In the genomic region with DNA sequence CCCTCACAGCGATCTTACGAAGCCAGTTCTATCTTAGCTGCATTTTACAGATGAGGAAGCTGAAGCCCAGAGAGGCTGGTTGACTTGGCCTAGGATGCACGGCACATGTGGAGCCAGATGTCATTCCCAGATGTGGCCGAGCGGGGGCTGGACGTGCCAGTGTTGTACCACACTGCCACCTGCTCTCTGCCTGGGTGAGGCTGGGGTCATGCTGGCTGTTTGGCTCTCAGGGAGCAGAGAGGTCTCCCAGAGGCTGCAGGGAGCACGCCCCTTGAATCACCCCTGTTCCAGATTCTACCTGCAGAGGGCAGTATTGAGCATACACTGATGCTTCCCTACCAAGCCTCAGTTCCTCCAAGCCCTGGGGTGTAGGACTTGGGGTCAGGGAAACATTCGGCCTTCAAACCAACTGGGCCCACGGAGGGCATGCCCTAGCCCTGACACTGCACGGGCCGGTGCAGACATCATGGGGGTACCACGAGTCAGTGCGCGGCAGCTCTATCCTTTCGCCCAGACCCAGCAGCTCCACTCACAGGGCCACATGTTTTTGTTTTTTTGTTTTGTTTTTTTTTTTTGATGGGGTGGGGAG, we compare ENCODE assay signal across 8 cellular contexts. TPM values are rescaled to one million over a fixed set of nuclear protein-coding genes. Genes with fewer than 3 reads are reported as not detected.
DNase-seq lines count a peak whose midpoint lies in the region; ATAC-seq, FAIRE-seq and TF ChIP-seq lines count a peak whose summit lies in the region.

No MANE protein-coding gene starts in this region.

- H3K79me2 ChIP-seq in DND-41 (ENCODE audit: insufficient read depth, low read length), result peaks cover 6% of the 10 kb centered on the region
- H3K79me2 ChIP-seq in astrocyte (ENCODE audit: insufficient read depth, low read length), result peaks cover 14% of the 10 kb centered on the region

- H3K4me3 ChIP-seq in DND-41 (ENCODE audit: low read depth in 1 of 2, low read length in 2 of 2) (no peak overlapping the region), astrocyte (ENCODE audit: insufficient read depth, low read depth, low read length) (no peak overlapping the region)

- H3K36me3 Mint-ChIP-seq in T-helper 17 cell (ENCODE audit: low read depth) (no peaks in the 10 kb centered on the region), astrocyte (ENCODE audit: low read depth, unreplicated experiment) (no peaks in the 10 kb centered on the region)

- H3K27me3 ChIP-seq in DND-41 (ENCODE audit: insufficient read depth, low read length, poor library complexity) (no peaks in the 10 kb centered on the region), astrocyte (ENCODE audit: insufficient read depth, low read length) (no peaks in the 10 kb centered on the region)

- DNase-seq in DND-41, result peak; percentile 73
- peak; percentile 83 for DNase-seq in KBM-7
- peak; percentile 33 to 66 (median 40) for DNase-seq in T-helper 17 cell
- no peak for DNase-seq in astrocyte (ENCODE audit: low read depth)
- DNase-seq in iPS DF 19.7 (ENCODE audit: low read depth, low spot score), result peak; percentile 80
- DNase-seq in stimulated activated CD4-positive, alpha-beta T cell treated with anti-CD3 and anti-CD28 coated beads, Interleukin-1b, Interleukin-23, amount 100 ng/mL, for 1 hour (ENCODE audit: low read depth in 2 of 2), result peak; percentile 27 to 51

- H2AFZ ChIP-seq in DND-41 (ENCODE audit: low read depth, low read length), result no peak overlapping the region
- H2AFZ ChIP-seq in astrocyte (ENCODE audit: low read depth, low read length), result no peak overlapping the region

- H3K27me3 Mint-ChIP-seq in T-helper 17 cell (no peaks in the 10 kb centered on the region), astrocyte (ENCODE audit: low read depth, unreplicated experiment) (peaks cover 8% of the 10 kb centered on the region)

- no peak overlapping the region for H3K27ac ChIP-seq in DND-41 (ENCODE audit: low read length)
- no peak overlapping the region for H3K27ac ChIP-seq in astrocyte (ENCODE audit: low read depth, low read length)

- peaks cover 15% of the 10 kb centered on the region for H3K4me1 Mint-ChIP-seq in T-helper 17 cell
- H3K4me1 Mint-ChIP-seq in astrocyte (ENCODE audit: low read depth, unreplicated experiment), result no peaks in the 10 kb centered on the region

- H3K4me2 ChIP-seq in DND-41 (ENCODE audit: insufficient read depth, low read length), result no peak overlapping the region
- H3K4me2 ChIP-seq in astrocyte (ENCODE audit: low read length), result no peak overlapping the region

- in situ Hi-C loops in KBM-7 (cut with MboI; ENCODE audit: low pct_unique_long_range_greater_than_20kb, low sequenced_read_pairs), result no loop called here

- H4K20me1 ChIP-seq in DND-41 (ENCODE audit: insufficient read depth, low read length) (no peaks in the 10 kb centered on the region), astrocyte (ENCODE audit: insufficient read depth, low read length) (no peaks in the 10 kb centered on the region)

- TF ChIP-seq CTCF in DND-41 (IDR thresholded peaks at IDR 0.05; ENCODE audit: borderline replicate concordance, extremely low read depth, low read length, poor library complexity, severe bottlenecking) (peak; percentile 92), astrocyte (IDR thresholded peaks at IDR 0.05; ENCODE audit: insufficient read depth, low read depth, low read length) (peak; percentile 62)

- H3K4me3 Mint-ChIP-seq in T-helper 17 cell (no peak overlapping the region), astrocyte (ENCODE audit: unreplicated experiment) (no peak overlapping the region)

- no peaks in the 10 kb centered on the region for H3K9me3 ChIP-seq in DND-41 (ENCODE audit: insufficient read depth, low read length, severe bottlenecking)
- H3K9me3 ChIP-seq in T-helper 17 cell (ENCODE audit: control insufficient read depth, low read length, poor library complexity, severe bottlenecking), result no peaks in the 10 kb centered on the region
- no peaks in the 10 kb centered on the region for H3K9me3 ChIP-seq in astrocyte (ENCODE audit: insufficient read depth, low read depth, low read length)

- peaks cover 24% of the 10 kb centered on the region for H3K4me1 ChIP-seq in DND-41 (ENCODE audit: insufficient read depth, low read length)
- peaks cover 8% of the 10 kb centered on the region for H3K4me1 ChIP-seq in astrocyte (ENCODE audit: insufficient read depth, low read length)

- no peaks in the 10 kb centered on the region for H3K9me3 Mint-ChIP-seq in astrocyte (ENCODE audit: unreplicated experiment)

- ATAC-seq in DND-41 (ENCODE audit: insufficient read depth, low read depth) (peak; percentile 57), T-helper 17 cell (no peak), HG02970 (IDR thresholded peaks at IDR 0.05; ENCODE audit: low FRiP score, unreplicated experiment) (no peak), HG02759 (IDR thresholded peaks at IDR 0.05; ENCODE audit: unreplicated experiment) (no peak)

- peak overlapping the region; percentile 6 for H3K27ac Mint-ChIP-seq in T-helper 17 cell
- no peak overlapping the region for H3K27ac Mint-ChIP-seq in astrocyte (ENCODE audit: unreplicated experiment)

- H3K9ac ChIP-seq in DND-41 (ENCODE audit: low read depth, low read length), result no peak overlapping the region
- H3K9ac ChIP-seq in astrocyte (ENCODE audit: low read length), result no peak overlapping the region

- FAIRE-seq in astrocyte (lab: Jason Lieb, UNC), result no peak

- no peaks in the 10 kb centered on the region for H3K36me3 ChIP-seq in DND-41 (ENCODE audit: insufficient read depth, low read length)
- H3K36me3 ChIP-seq in astrocyte (ENCODE audit: insufficient read depth, low read length), result no peaks in the 10 kb centered on the region

RNA-seq across cellular contexts. Expression of a gene that starts 3.8 kb away (rescaled TPM):
- total RNA-seq in T-helper 17 cell (1 to 10 TPM; 2.3 to 3.5 TPM), astrocyte (19.3 and 20.4 TPM in 2 replicates)
